1 cellular context compared by ENCODE assay signal in the genomic region with DNA sequence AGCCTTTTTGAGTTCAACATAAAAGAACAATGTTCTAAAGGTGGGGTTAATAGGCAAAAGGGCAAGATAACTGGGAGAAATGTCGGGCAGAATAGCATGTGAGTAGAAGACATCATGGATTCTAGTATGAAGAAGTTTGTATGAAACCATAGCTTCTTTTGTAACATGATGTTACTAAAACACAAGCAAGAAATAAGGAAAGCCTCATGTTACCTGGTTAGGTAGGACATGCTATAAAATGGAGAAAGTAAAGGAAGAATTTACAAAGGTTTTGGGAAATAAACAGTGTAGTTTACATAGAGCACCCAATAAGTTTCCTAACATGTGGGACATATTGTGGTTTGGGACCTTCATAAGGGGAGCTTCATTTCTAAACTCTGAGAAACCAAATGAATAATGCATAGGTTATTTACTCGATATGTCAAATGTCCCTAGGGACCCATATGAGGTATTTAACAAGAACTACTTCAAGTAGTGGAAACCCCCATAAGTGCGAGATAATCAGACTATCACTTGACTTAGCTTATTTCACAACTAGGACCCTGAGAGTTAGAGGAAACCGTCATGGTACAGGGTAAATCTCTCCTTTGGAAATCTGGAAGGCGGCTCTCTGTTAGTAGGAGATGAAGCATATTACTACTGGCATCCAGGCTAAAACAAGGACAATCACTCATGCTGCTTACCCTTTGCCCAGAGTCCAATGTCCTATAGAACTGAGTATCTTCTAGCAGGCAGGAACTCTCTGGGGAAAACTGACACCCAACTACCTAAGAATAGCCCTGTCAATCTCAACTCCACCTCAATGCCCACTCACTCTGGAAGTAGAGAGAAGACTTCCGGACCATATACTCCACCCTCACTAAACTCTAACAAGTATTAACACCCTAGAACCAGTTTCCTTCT.
TF ChIP-seq lines count a peak whose summit lies in the region.

No MANE protein-coding gene starts in this region.

TF ChIP-seq in GM12878, 131 proteins besides CTCF, POLR2A, EP300 and RAD21 (continued from another document and continues in another):
- TF ChIP-seq, protein P1, sequence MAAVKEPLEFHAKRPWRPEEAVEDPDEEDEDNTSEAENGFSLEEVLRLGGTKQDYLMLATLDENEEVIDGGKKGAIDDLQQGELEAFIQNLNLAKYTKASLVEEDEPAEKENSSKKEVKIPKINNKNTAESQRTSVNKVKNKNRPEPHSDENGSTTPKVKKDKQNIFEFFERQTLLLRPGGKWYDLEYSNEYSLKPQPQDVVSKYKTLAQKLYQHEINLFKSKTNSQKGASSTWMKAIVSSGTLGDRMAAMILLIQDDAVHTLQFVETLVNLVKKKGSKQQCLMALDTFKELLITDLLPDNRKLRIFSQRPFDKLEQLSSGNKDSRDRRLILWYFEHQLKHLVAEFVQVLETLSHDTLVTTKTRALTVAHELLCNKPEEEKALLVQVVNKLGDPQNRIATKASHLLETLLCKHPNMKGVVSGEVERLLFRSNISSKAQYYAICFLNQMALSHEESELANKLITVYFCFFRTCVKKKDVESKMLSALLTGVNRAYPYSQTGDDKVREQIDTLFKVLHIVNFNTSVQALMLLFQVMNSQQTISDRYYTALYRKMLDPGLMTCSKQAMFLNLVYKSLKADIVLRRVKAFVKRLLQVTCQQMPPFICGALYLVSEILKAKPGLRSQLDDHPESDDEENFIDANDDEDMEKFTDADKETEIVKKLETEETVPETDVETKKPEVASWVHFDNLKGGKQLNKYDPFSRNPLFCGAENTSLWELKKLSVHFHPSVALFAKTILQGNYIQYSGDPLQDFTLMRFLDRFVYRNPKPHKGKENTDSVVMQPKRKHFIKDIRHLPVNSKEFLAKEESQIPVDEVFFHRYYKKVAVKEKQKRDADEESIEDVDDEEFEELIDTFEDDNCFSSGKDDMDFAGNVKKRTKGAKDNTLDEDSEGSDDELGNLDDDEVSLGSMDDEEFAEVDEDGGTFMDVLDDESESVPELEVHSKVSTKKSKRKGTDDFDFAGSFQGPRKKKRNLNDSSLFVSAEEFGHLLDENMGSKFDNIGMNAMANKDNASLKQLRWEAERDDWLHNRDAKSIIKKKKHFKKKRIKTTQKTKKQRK (IDR thresholded peaks at IDR 0.05; ENCODE audit: low read depth, low read length): no peak
- TF ChIP-seq SUPT20H (IDR thresholded peaks at IDR 0.05; ENCODE audit: borderline replicate concordance, control insufficient read depth, low read depth, low read length): no peak
- no peak for TF ChIP-seq BRCA1 (IDR thresholded peaks at IDR 0.05; ENCODE audit: low read depth, low read length)
- TF ChIP-seq JUND (IDR thresholded peaks at IDR 0.05; ENCODE audit: low read depth, low read length): no peak
- no peak for TF ChIP-seq RB1 (IDR thresholded peaks at IDR 0.05; ENCODE audit: borderline replicate concordance)
- 0 out of 2 replicates have a peak, but pooled peaks have one; percentile 62 for TF ChIP-seq GATAD2B (conservative IDR thresholded peaks at IDR 0.05; ENCODE audit: low read depth)
- TF ChIP-seq, protein P2, sequence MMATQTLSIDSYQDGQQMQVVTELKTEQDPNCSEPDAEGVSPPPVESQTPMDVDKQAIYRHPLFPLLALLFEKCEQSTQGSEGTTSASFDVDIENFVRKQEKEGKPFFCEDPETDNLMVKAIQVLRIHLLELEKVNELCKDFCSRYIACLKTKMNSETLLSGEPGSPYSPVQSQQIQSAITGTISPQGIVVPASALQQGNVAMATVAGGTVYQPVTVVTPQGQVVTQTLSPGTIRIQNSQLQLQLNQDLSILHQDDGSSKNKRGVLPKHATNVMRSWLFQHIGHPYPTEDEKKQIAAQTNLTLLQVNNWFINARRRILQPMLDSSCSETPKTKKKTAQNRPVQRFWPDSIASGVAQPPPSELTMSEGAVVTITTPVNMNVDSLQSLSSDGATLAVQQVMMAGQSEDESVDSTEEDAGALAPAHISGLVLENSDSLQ (IDR thresholded peaks at IDR 0.05): peak; percentile 98
- TF ChIP-seq ESRRA (IDR thresholded peaks at IDR 0.05; ENCODE audit: low read length): no peak
- TF ChIP-seq NR2C2 (IDR thresholded peaks at IDR 0.05; ENCODE audit: borderline replicate concordance, control insufficient read depth, insufficient read length, low read depth): no peak
- 0 out of 2 replicates have a peak, but pooled peaks have one; percentile 18 for TF ChIP-seq ZNF384 (IDR thresholded peaks at IDR 0.05; ENCODE audit: borderline replicate concordance, low read depth, low read length)
- no peak for TF ChIP-seq ZNF217 (IDR thresholded peaks at IDR 0.05)
- no peak for TF ChIP-seq MYC (IDR thresholded peaks at IDR 0.05; ENCODE audit: insufficient read depth, insufficient read length, insufficient replicate concordance, low read length, severe bottlenecking)
- no peak for TF ChIP-seq KLF5 (IDR thresholded peaks at IDR 0.05; ENCODE audit: partially characterized antibody)
- TF ChIP-seq, protein P3, sequence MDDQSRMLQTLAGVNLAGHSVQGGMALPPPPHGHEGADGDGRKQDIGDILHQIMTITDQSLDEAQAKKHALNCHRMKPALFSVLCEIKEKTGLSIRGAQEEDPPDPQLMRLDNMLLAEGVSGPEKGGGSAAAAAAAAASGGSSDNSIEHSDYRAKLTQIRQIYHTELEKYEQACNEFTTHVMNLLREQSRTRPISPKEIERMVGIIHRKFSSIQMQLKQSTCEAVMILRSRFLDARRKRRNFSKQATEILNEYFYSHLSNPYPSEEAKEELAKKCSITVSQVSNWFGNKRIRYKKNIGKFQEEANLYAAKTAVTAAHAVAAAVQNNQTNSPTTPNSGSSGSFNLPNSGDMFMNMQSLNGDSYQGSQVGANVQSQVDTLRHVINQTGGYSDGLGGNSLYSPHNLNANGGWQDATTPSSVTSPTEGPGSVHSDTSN (IDR thresholded peaks at IDR 0.05; ENCODE audit: insufficient replicate concordance, low read depth, low read length): peak; percentile 90
- TF ChIP-seq SMC3 (IDR thresholded peaks at IDR 0.05; ENCODE audit: borderline replicate concordance, low read length): no peak; the same call in 1 of the 2 replicates
- no peak for TF ChIP-seq TCF3 (IDR thresholded peaks at IDR 0.05; ENCODE audit: borderline replicate concordance, insufficient read depth, low read depth, low read length)
- TF ChIP-seq HCFC1 (IDR thresholded peaks at IDR 0.05; ENCODE audit: low read length): no peak
- TF ChIP-seq, protein P4, sequence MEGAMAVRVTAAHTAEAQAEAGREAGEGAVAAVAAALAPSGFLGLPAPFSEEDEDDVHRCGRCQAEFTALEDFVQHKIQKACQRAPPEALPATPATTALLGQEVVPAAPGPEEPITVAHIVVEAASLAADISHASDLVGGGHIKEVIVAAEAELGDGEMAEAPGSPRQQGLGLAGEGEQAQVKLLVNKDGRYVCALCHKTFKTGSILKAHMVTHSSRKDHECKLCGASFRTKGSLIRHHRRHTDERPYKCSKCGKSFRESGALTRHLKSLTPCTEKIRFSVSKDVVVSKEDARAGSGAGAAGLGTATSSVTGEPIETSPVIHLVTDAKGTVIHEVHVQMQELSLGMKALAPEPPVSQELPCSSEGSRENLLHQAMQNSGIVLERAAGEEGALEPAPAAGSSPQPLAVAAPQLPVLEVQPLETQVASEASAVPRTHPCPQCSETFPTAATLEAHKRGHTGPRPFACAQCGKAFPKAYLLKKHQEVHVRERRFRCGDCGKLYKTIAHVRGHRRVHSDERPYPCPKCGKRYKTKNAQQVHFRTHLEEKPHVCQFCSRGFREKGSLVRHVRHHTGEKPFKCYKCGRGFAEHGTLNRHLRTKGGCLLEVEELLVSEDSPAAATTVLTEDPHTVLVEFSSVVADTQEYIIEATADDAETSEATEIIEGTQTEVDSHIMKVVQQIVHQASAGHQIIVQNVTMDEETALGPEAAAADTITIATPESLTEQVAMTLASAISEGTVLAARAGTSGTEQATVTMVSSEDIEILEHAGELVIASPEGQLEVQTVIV (IDR thresholded peaks at IDR 0.05; ENCODE audit: borderline replicate concordance, partially characterized antibody): no peak
- no peak; the same call in 1 of the 2 replicates for TF ChIP-seq STAT3 (IDR thresholded peaks at IDR 0.05; ENCODE audit: low read depth, low read length)
- TF ChIP-seq STAT1 (conservative IDR thresholded peaks at IDR 0.05): no peak
- TF ChIP-seq TARDBP (IDR thresholded peaks at IDR 0.05; ENCODE audit: borderline replicate concordance): no peak
- peak; percentile 60; the same call in 1 of the 2 replicates for TF ChIP-seq MEF2A (IDR thresholded peaks at IDR 0.05; ENCODE audit: insufficient read depth, low read depth, low read length)
- TF ChIP-seq, protein P5, sequence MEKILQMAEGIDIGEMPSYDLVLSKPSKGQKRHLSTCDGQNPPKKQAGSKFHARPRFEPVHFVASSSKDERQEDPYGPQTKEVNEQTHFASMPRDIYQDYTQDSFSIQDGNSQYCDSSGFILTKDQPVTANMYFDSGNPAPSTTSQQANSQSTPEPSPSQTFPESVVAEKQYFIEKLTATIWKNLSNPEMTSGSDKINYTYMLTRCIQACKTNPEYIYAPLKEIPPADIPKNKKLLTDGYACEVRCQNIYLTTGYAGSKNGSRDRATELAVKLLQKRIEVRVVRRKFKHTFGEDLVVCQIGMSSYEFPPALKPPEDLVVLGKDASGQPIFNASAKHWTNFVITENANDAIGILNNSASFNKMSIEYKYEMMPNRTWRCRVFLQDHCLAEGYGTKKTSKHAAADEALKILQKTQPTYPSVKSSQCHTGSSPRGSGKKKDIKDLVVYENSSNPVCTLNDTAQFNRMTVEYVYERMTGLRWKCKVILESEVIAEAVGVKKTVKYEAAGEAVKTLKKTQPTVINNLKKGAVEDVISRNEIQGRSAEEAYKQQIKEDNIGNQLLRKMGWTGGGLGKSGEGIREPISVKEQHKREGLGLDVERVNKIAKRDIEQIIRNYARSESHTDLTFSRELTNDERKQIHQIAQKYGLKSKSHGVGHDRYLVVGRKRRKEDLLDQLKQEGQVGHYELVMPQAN (conservative IDR thresholded peaks at IDR 0.05): no peak
- TF ChIP-seq, protein P6, sequence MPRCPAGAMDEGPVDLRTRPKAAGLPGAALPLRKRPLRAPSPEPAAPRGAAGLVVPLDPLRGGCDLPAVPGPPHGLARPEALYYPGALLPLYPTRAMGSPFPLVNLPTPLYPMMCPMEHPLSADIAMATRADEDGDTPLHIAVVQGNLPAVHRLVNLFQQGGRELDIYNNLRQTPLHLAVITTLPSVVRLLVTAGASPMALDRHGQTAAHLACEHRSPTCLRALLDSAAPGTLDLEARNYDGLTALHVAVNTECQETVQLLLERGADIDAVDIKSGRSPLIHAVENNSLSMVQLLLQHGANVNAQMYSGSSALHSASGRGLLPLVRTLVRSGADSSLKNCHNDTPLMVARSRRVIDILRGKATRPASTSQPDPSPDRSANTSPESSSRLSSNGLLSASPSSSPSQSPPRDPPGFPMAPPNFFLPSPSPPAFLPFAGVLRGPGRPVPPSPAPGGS (IDR thresholded peaks at IDR 0.05; ENCODE audit: borderline replicate concordance, insufficient read depth, low read depth, low read length, poor library complexity, severe bottlenecking): peak; percentile 36
- TF ChIP-seq NFYA (IDR thresholded peaks at IDR 0.05; ENCODE audit: borderline replicate concordance, low read depth, low read length): no peak
- TF ChIP-seq SREBF2 (IDR thresholded peaks at IDR 0.05; ENCODE audit: low read length): no peak
- TF ChIP-seq FOXK2 (IDR thresholded peaks at IDR 0.05): no peak
- TF ChIP-seq POLR2AphosphoS5 (IDR thresholded peaks at IDR 0.05; ENCODE audit: low read length): peak; percentile 38; the same call in 1 of the 2 replicates
- TF ChIP-seq WRNIP1 (IDR thresholded peaks at IDR 0.05; ENCODE audit: borderline replicate concordance, low read depth, low read length): no peak
- TF ChIP-seq, protein P7, sequence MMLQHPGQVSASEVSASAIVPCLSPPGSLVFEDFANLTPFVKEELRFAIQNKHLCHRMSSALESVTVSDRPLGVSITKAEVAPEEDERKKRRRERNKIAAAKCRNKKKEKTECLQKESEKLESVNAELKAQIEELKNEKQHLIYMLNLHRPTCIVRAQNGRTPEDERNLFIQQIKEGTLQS (IDR thresholded peaks at IDR 0.05; ENCODE audit: borderline replicate concordance, extremely low read depth, low read depth, low read length): no peak
- TF ChIP-seq, protein P8, sequence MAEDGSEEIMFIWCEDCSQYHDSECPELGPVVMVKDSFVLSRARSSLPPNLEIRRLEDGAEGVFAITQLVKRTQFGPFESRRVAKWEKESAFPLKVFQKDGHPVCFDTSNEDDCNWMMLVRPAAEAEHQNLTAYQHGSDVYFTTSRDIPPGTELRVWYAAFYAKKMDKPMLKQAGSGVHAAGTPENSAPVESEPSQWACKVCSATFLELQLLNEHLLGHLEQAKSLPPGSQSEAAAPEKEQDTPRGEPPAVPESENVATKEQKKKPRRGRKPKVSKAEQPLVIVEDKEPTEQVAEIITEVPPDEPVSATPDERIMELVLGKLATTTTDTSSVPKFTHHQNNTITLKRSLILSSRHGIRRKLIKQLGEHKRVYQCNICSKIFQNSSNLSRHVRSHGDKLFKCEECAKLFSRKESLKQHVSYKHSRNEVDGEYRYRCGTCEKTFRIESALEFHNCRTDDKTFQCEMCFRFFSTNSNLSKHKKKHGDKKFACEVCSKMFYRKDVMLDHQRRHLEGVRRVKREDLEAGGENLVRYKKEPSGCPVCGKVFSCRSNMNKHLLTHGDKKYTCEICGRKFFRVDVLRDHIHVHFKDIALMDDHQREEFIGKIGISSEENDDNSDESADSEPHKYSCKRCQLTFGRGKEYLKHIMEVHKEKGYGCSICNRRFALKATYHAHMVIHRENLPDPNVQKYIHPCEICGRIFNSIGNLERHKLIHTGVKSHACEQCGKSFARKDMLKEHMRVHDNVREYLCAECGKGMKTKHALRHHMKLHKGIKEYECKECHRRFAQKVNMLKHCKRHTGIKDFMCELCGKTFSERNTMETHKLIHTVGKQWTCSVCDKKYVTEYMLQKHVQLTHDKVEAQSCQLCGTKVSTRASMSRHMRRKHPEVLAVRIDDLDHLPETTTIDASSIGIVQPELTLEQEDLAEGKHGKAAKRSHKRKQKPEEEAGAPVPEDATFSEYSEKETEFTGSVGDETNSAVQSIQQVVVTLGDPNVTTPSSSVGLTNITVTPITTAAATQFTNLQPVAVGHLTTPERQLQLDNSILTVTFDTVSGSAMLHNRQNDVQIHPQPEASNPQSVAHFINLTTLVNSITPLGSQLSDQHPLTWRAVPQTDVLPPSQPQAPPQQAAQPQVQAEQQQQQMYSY (CRISPR knock-in tag; IDR thresholded peaks at IDR 0.05): no peak
- no peak for TF ChIP-seq ZNF622 (IDR thresholded peaks at IDR 0.05)
- TF ChIP-seq TCF12 (IDR thresholded peaks at IDR 0.05; ENCODE audit: low read depth, low read length): peak; percentile 13; the same call in 1 of the 2 replicates
- TF ChIP-seq IKZF2 (IDR thresholded peaks at IDR 0.05): peak; percentile 93 to 94
- no peak; the same call in 1 of the 2 replicates for TF ChIP-seq GABPA (IDR thresholded peaks at IDR 0.05; ENCODE audit: low read depth)
- no peak for TF ChIP-seq SP1 (IDR thresholded peaks at IDR 0.05; ENCODE audit: low read depth, low read length)
